In the genomic region with DNA sequence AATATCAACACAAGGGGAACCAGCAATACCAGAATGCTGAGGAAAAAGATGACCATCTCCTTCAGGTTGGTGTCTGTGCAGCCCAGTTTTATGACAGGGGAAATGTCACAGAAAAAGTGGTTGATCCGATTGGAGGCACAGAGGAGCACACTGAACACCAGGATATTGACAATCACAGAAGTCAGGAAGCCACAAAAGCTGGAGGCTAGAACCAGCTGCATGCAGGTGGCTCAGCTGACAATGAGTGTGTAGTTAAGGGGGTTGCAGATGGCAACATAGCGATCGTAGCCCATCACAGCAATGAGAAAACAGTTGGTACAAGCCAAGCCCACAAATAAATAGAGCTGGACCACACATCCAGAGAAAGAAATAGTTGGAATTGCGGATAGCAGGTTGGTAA, we compare ENCODE assay signal across 32 cellular contexts. TPM values are rescaled to one million over a fixed set of nuclear protein-coding genes. Genes with fewer than 3 reads are reported as not detected.
"Had no signal": no experiment of that assay in that cellular context is flagged by ENCODE, and none has a peak within 500 bp of the region (broad histone marks: within the 10 kb centered on the region; RNA-seq: fewer than 3 reads in every experiment).

No MANE protein-coding gene starts in this region.

- H3K27me3 ChIP-seq: colonic mucosa, esophagus squamous epithelium, gastrocnemius medialis, heart right ventricle, left lung had no signal

- H3K4me1 ChIP-seq: colonic mucosa, esophagus squamous epithelium, gastrocnemius medialis, heart right ventricle, left lung, lower lobe of right lung had no signal

- H3K9me3 ChIP-seq: colonic mucosa, esophagus squamous epithelium, gastrocnemius medialis, left lung, lower lobe of right lung, mucosa of descending colon had no signal

- H3K36me3 ChIP-seq: colonic mucosa, esophagus squamous epithelium, gastrocnemius medialis, heart right ventricle, left lung, lower lobe of right lung had no signal

- ATAC-seq: effector memory CD8-positive, alpha-beta T cell; esophagus mucosa; gastrocnemius medialis; heart right ventricle; left cardiac atrium; left lung; left ventricle myocardium superior; lower lobe of right lung; mucosa of descending colon had no signal

- DNase-seq: colonic mucosa; cortex of kidney; effector CD8-positive, alpha-beta T cell; effector memory CD8-positive, alpha-beta T cell; endodermal cell; erythroblast; esophagus squamous epithelium; foreskin fibroblast; foreskin melanocyte; gastrocnemius medialis; glutamatergic neuron; head of caudate nucleus; heart right ventricle; hippocampal formation; left cardiac atrium; left lung; left ventricle myocardium superior; lower lobe of right lung; mesenchymal stem cell; mucosa of descending colon; naive B cell had no signal

- H3K4me3 ChIP-seq: colonic mucosa, esophagus squamous epithelium, gastrocnemius medialis, heart right ventricle, left lung, lower lobe of right lung, mucosa of descending colon had no signal

- H3K27ac ChIP-seq: colonic mucosa, epithelial cell of prostate, esophagus squamous epithelium, gastrocnemius medialis, heart right ventricle, left lung, lower lobe of right lung had no signal

RNA-seq across cellular contexts. Expression of gene OR10K1, which starts 16.3 kb away (rescaled TPM):
- total RNA-seq: colonic mucosa, dermis microvascular lymphatic vessel endothelial cell, endodermal cell, esophagus mucosa, esophagus squamous epithelium, gastrocnemius medialis, glomerular endothelial cell, heart right ventricle, kidney epithelial cell, left cardiac atrium, left lung, left ventricle myocardium superior, lower leg skin, lower lobe of right lung, lung microvascular endothelial cell, mesenteric fat pad, mesothelial cell of epicardium, mucosa of descending colon, myocyte had no signal
- polyA plus RNA-seq: heart right ventricle, keratinocyte had no signal

RNA-seq across cellular contexts. Expression of gene OR10K2, which starts 19.3 kb away (rescaled TPM):
- total RNA-seq: colonic mucosa, dermis microvascular lymphatic vessel endothelial cell, endodermal cell, esophagus mucosa, esophagus squamous epithelium, gastrocnemius medialis, glomerular endothelial cell, heart right ventricle, kidney epithelial cell, left cardiac atrium, left lung, left ventricle myocardium superior, lower leg skin, lower lobe of right lung, lung microvascular endothelial cell, mesenteric fat pad, mesothelial cell of epicardium, mucosa of descending colon, myocyte had no signal
- polyA plus RNA-seq: heart right ventricle, keratinocyte had no signal

RNA-seq across cellular contexts. Expression of gene OR10R2, which starts 26.6 kb away (rescaled TPM):
- total RNA-seq: colonic mucosa, dermis microvascular lymphatic vessel endothelial cell, endodermal cell, esophagus mucosa, esophagus squamous epithelium, gastrocnemius medialis, glomerular endothelial cell, heart right ventricle, kidney epithelial cell, left cardiac atrium, left lung, left ventricle myocardium superior, lower leg skin, lower lobe of right lung, lung microvascular endothelial cell, mesenteric fat pad, mesothelial cell of epicardium, mucosa of descending colon, myocyte had no signal
- polyA plus RNA-seq: heart right ventricle, keratinocyte had no signal

RNA-seq across cellular contexts. Expression of gene OR10T2, which starts 46.1 kb away (rescaled TPM):
- total RNA-seq: colonic mucosa, dermis microvascular lymphatic vessel endothelial cell, endodermal cell, esophagus mucosa, esophagus squamous epithelium, gastrocnemius medialis, glomerular endothelial cell, heart right ventricle, kidney epithelial cell, left cardiac atrium, left lung, left ventricle myocardium superior, lower leg skin, lower lobe of right lung, lung microvascular endothelial cell, mesenteric fat pad, mesothelial cell of epicardium, mucosa of descending colon, myocyte had no signal
- polyA plus RNA-seq: heart right ventricle, keratinocyte had no signal
